In the genomic region with DNA sequence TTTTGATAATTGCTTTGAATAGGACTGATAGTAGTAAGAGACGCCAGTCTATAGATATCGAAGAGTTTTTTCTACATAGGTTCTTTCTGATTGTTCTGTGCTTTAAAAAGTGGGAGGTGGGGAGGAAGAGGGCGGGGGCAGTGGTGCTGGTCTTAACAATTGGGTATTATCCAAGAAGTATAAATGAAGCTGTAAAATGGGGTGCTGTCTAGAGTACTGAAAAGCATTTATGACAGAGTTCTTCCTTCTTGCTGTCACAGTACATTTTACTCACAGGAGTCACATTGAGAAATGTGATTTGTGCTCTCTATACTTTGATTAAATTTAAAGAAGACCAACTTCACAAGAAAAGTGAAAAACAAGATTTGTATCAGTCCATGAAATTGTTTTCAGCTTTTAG, we compare ENCODE assay signal across 22 cellular contexts. TPM values are rescaled to one million over a fixed set of nuclear protein-coding genes. Genes with fewer than 3 reads are reported as not detected.
A peak's percentile ranks its signal among the peaks of the same experiment; 100 is the strongest.
DNase-seq lines count a peak whose midpoint lies in the region; ATAC-seq and TF ChIP-seq lines count a peak whose summit lies in the region.
"Had no signal": no experiment of that assay in that cellular context is flagged by ENCODE, and none has a peak within 500 bp of the region (broad histone marks: within the 10 kb centered on the region; RNA-seq: fewer than 3 reads in every experiment).

No MANE protein-coding gene starts in this region.

- no peak overlapping the region for H3K4me3 Mint-ChIP-seq in natural killer cell
- H3K4me3 Mint-ChIP-seq in natural killer cell treated with Interleukin-12 subunit alpha and Interleukin-12 subunit beta and Interleukin-15 and Interleukin-18, amount 100 ng/mL, for 72 hours = no peak overlapping the region
- H3K4me3 Mint-ChIP-seq in activated T-helper 17 cell treated with anti-CD3 and anti-CD28 coated beads, Interleukin-2, amount 50 U/mL, for 72 hours = no peak overlapping the region
- peak overlapping the region in 1 of 10 donors; percentile 11 for H3K4me3 Mint-ChIP-seq in naive thymus-derived CD4-positive, alpha-beta T cell
- H3K4me3 Mint-ChIP-seq: B cell, GM23338 had no signal

- TF ChIP-seq CTCF in natural killer cell (IDR thresholded peaks at IDR 0.05) = no peak
- no peak for TF ChIP-seq CTCF in uterus (IDR thresholded peaks at IDR 0.05)

- POLR2A ChIA-PET in naive thymus-derived CD4-positive, alpha-beta T cell (lab: Charles Lee) = no interaction called here

- no peak overlapping the region for H3K27ac ChIP-seq in naive thymus-derived CD4-positive, alpha-beta T cell (ENCODE audit: low read depth, low read length)
- peak overlapping the region; percentile 35 to 55 for H3K27ac ChIP-seq in uterus
- H3K27ac ChIP-seq: SJSA1 had no signal

- H3K9me3 Mint-ChIP-seq in natural killer cell = no peaks in the 10 kb centered on the region
- no peaks in the 10 kb centered on the region for H3K9me3 Mint-ChIP-seq in natural killer cell treated with Interleukin-12 subunit alpha and Interleukin-12 subunit beta and Interleukin-15 and Interleukin-18, amount 100 ng/mL, for 72 hours
- no peaks in the 10 kb centered on the region for H3K9me3 Mint-ChIP-seq in activated T-helper 17 cell treated with anti-CD3 and anti-CD28 coated beads, Interleukin-2, amount 50 U/mL, for 72 hours
- no peaks in the 10 kb centered on the region for H3K9me3 Mint-ChIP-seq in naive thymus-derived CD4-positive, alpha-beta T cell
- H3K9me3 Mint-ChIP-seq: GM23338 had no signal

- ATAC-seq in natural killer cell (no peak), HG02798 (IDR thresholded peaks at IDR 0.05; ENCODE audit: poor library complexity, unreplicated experiment) (no peak)
- no peak for ATAC-seq in natural killer cell treated with Interleukin-12 subunit alpha and Interleukin-12 subunit beta and Interleukin-15 and Interleukin-18, amount 100 ng/mL, for 72 hours
- no peak for ATAC-seq in activated T-helper 17 cell treated with anti-CD3 and anti-CD28 coated beads, Interleukin-2, amount 50 U/mL, for 72 hours (replicated peaks)
- ATAC-seq in naive thymus-derived CD4-positive, alpha-beta T cell = no peak
- ATAC-seq: GM23338, HCT116 had no signal

- H3K4me1 ChIP-seq in naive thymus-derived CD4-positive, alpha-beta T cell (ENCODE audit: control insufficient read depth in 2 of 2, insufficient read depth in 2 of 2, low read length in 2 of 2) = peaks cover 0 to 7% of the 10 kb centered on the region in 2 donors
- peaks cover 0 to 7% of the 10 kb centered on the region in 2 donors for H3K4me1 ChIP-seq in uterus
- H3K4me1 ChIP-seq: SJSA1 had no signal

- no peak overlapping the region for H3K4me3 ChIP-seq in naive thymus-derived CD4-positive, alpha-beta T cell (ENCODE audit: low read length)
- H3K4me3 ChIP-seq in uterus = no peak overlapping the region
- H3K4me3 ChIP-seq: GM23338, Peyer's patch, SJSA1 had no signal

- no peaks in the 10 kb centered on the region for H3K36me3 ChIP-seq in naive thymus-derived CD4-positive, alpha-beta T cell (ENCODE audit: control insufficient read depth in 2 of 3, insufficient read depth in 3 of 3, low read length in 3 of 3)
- H3K36me3 ChIP-seq in uterus = no peaks in the 10 kb centered on the region
- H3K36me3 ChIP-seq: Peyer's patch had no signal

- CTCF ChIA-PET in naive thymus-derived CD4-positive, alpha-beta T cell (lab: Charles Lee) = no interaction called here

- TF ChIP-seq POLR2A in uterus (IDR thresholded peaks at IDR 0.05) = no peak

- no peaks in the 10 kb centered on the region for H3K36me3 Mint-ChIP-seq in natural killer cell
- H3K36me3 Mint-ChIP-seq in natural killer cell treated with Interleukin-12 subunit alpha and Interleukin-12 subunit beta and Interleukin-15 and Interleukin-18, amount 100 ng/mL, for 72 hours = no peaks in the 10 kb centered on the region
- peaks cover 23% of the 10 kb centered on the region for H3K36me3 Mint-ChIP-seq in activated T-helper 17 cell treated with anti-CD3 and anti-CD28 coated beads, Interleukin-2, amount 50 U/mL, for 72 hours (ENCODE audit: low read depth)
- peaks cover 0 to 18% (median 9%) of the 10 kb centered on the region in 5 donors for H3K36me3 Mint-ChIP-seq in naive thymus-derived CD4-positive, alpha-beta T cell

- no peaks in the 10 kb centered on the region for H3K27me3 Mint-ChIP-seq in natural killer cell (ENCODE audit: low read depth in 2 of 2)
- H3K27me3 Mint-ChIP-seq in natural killer cell treated with Interleukin-12 subunit alpha and Interleukin-12 subunit beta and Interleukin-15 and Interleukin-18, amount 100 ng/mL, for 72 hours = no peaks in the 10 kb centered on the region
- H3K27me3 Mint-ChIP-seq in activated T-helper 17 cell treated with anti-CD3 and anti-CD28 coated beads, Interleukin-2, amount 50 U/mL, for 72 hours = no peaks in the 10 kb centered on the region
- H3K27me3 Mint-ChIP-seq in naive thymus-derived CD4-positive, alpha-beta T cell = no peaks in the 10 kb centered on the region
- H3K27me3 Mint-ChIP-seq: B cell had no signal

- DNase-seq in natural killer cell (no peak), uterus (no peak), SHP77 treated with DMSO at 0.1 percent for 48 hours (lab: John Stamatoyannopoulos, UW) (no peak)
- no peak for DNase-seq in natural killer cell treated with Interleukin-12 subunit alpha and Interleukin-12 subunit beta and Interleukin-15 and Interleukin-18, amount 100 ng/mL, for 72 hours (ENCODE audit: low spot score)
- DNase-seq in naive thymus-derived CD4-positive, alpha-beta T cell = no peak
- no peak for DNase-seq in NK-92 treated with Interleukin-12 subunit alpha and Interleukin-12 subunit beta, amount 100 ng/mL, for 24 hours (lab: John Stamatoyannopoulos, UW)
- DNase-seq: Kasumi-1, NCI-H1694 treated with DMSO at 0.1 percent for 48 hours, NCI-H2081 treated with DMSO at 0.1 percent for 48 hours, NCI-H2171 treated with DMSO at 0.1 percent for 48 hours, NCI-H524 treated with DMSO at 0.1 percent for 48 hours, NCI-H82, Peyer's patch had no signal

- peak overlapping the region; percentile 31 to 45 for H3K27ac Mint-ChIP-seq in natural killer cell
- no peak overlapping the region for H3K27ac Mint-ChIP-seq in natural killer cell treated with Interleukin-12 subunit alpha and Interleukin-12 subunit beta and Interleukin-15 and Interleukin-18, amount 100 ng/mL, for 72 hours
- H3K27ac Mint-ChIP-seq in activated T-helper 17 cell treated with anti-CD3 and anti-CD28 coated beads, Interleukin-2, amount 50 U/mL, for 72 hours = peak overlapping the region; percentile 45
- peak overlapping the region in 5 of 9 donors; percentile 0 to 76 (median 54) for H3K27ac Mint-ChIP-seq in naive thymus-derived CD4-positive, alpha-beta T cell
- H3K27ac Mint-ChIP-seq: GM23338 had no signal

- H3K4me1 Mint-ChIP-seq in natural killer cell = peaks cover 76 to 81% of the 10 kb centered on the region in 2 donors
- H3K4me1 Mint-ChIP-seq in natural killer cell treated with Interleukin-12 subunit alpha and Interleukin-12 subunit beta and Interleukin-15 and Interleukin-18, amount 100 ng/mL, for 72 hours (ENCODE audit: low read depth in 2 of 2) = peaks cover 50 to 74% of the 10 kb centered on the region in 2 donors
- H3K4me1 Mint-ChIP-seq in activated T-helper 17 cell treated with anti-CD3 and anti-CD28 coated beads, Interleukin-2, amount 50 U/mL, for 72 hours = peaks cover 31% of the 10 kb centered on the region
- peaks cover 41 to 85% (median 77%) of the 10 kb centered on the region in 7 donors for H3K4me1 Mint-ChIP-seq in naive thymus-derived CD4-positive, alpha-beta T cell
- H3K4me1 Mint-ChIP-seq: GM23338 had no signal

- no peaks in the 10 kb centered on the region for H3K27me3 ChIP-seq in naive thymus-derived CD4-positive, alpha-beta T cell (ENCODE audit: control insufficient read depth in 2 of 2, insufficient read depth in 2 of 2, low read length in 2 of 2)
- H3K27me3 ChIP-seq in uterus = no peaks in the 10 kb centered on the region
- H3K27me3 ChIP-seq: Peyer's patch, SJSA1 had no signal

- no peaks in the 10 kb centered on the region for H3K9me3 ChIP-seq in naive thymus-derived CD4-positive, alpha-beta T cell (ENCODE audit: control insufficient read depth in 2 of 3, low read length in 3 of 3)
- no peaks in the 10 kb centered on the region for H3K9me3 ChIP-seq in uterus
- H3K9me3 ChIP-seq: Peyer's patch, SJSA1 had no signal

- intact Hi-C loops in natural killer cell (cut with micrococcal nuclease) (no loop called here), uterus (cut with DNase I; ENCODE audit: low total_unique reads) (no loop called here)
- intact Hi-C loops in naive thymus-derived CD4-positive, alpha-beta T cell (cut with micrococcal nuclease) = loop anchor here in 1 of 2 donors (2.0 kb wide), 1 partner anchor 14 kb away; no protein-coding TSS in a partner anchor

RNA-seq across cellular contexts. Expression of a gene that starts 41.0 kb away (rescaled TPM):
- total RNA-seq in natural killer cell (100 to 1,000 TPM in 1 of 3 donors, 10 to 100 TPM in 2; 68.0 to 106 (median 84.5) TPM), uterus (100 to 1,000 TPM in 2 of 4 donors, 10 to 100 TPM in 2; 62.0 to 117 (median 86.2) TPM)
- 10 to 100 TPM; 68.4 to 71.4 TPM for total RNA-seq in natural killer cell treated with Interleukin-12 subunit alpha and Interleukin-12 subunit beta and Interleukin-15 and Interleukin-18, amount 100 ng/mL, for 72 hours
- total RNA-seq in activated T-helper 17 cell treated with anti-CD3 and anti-CD28 coated beads, Interleukin-2, amount 50 U/mL, for 72 hours = 10 to 100 TPM; 36.5 to 51.3 TPM
- 10 to 100 TPM; 47.2 to 81.0 (median 62.6) TPM for total RNA-seq in naive thymus-derived CD4-positive, alpha-beta T cell
- 10 to 100 TPM; 43.2 to 59.6 TPM for polyA plus RNA-seq in naive thymus-derived CD4-positive, alpha-beta T cell

RNA-seq across cellular contexts. Expression of a gene that starts 44.2 kb away (rescaled TPM):
- total RNA-seq in natural killer cell = under 1 TPM in 1 of 3 donors, not detected in 2; 0.93 TPM
- under 1 TPM in 1 of 2 donors, not detected in 1; 0.33 TPM for total RNA-seq in natural killer cell treated with Interleukin-12 subunit alpha and Interleukin-12 subunit beta and Interleukin-15 and Interleukin-18, amount 100 ng/mL, for 72 hours
- not detected for total RNA-seq in activated T-helper 17 cell treated with anti-CD3 and anti-CD28 coated beads, Interleukin-2, amount 50 U/mL, for 72 hours
- under 1 TPM in 2 of 5 experiments, not detected in 3; 0.27 to 0.66 TPM for total RNA-seq in naive thymus-derived CD4-positive, alpha-beta T cell
- polyA plus RNA-seq in naive thymus-derived CD4-positive, alpha-beta T cell = not detected
- total RNA-seq in uterus = under 1 TPM in 1 of 4 donors, not detected in 3; 0.07 TPM
- total RNA-seq: B cell, G401, MCF 10A, OCI-LY7, SJSA1 had no signal

Comparison
In these comparisons a context has a peak if more than half of its experiments do, and no peak if none do; other contexts are left out.
1. H3K27ac Mint-ChIP-seq: peak in natural killer cell (2 of 2), activated T-helper 17 cell treated with anti-CD3 and anti-CD28 coated beads, Interleukin-2, amount 50 U/mL, for 72 hours (single experiment) and naive thymus-derived CD4-positive, alpha-beta T cell (5 of 9); none in natural killer cell treated with Interleukin-12 subunit alpha and Interleukin-12 subunit beta and Interleukin-15 and Interleukin-18, amount 100 ng/mL, for 72 hours (0 of 2).